8 cellular contexts compared by ENCODE assay signal in the genomic region with DNA sequence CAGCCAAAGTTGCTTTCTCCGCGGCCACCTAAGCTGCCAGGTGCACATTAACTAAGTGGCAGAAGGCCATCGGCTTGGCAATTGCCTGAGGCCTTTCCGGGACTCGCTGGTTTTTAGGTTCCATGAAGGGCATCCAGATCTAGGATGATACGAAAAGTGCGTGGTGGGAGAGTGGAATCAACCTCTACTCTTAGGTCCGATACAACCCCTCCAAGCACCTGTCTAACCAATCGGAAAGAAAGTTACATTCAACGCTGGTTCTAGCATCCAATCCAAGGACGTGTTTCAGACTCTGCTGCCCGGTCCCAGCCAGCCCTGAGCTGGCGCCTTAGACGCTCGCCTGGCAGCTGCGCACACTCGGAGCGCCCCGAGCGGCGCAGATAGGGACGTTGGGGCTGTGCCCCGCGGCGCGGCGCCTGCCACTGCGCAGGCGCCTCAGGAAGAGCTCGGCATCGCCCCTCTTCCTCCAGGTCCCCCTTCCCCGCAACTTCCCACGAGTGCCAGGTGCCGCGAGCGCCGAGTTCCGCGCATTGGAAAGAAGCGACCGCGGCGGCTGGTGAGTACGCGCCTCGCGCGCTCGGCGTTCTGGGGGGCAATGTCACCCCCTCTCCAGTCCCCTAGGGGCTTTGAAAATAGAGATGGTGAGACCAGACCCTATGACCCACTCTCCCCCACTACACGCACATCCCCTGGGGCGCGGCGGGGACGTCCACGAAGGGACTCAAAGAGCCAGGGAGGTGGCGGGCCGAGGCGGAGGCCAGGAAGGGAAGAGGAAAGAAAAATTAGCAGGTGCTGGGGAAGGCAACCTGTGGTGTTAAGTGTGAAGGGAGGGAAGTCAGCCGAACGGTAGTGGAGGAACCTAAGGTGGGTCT. TPM values are rescaled to one million over a fixed set of nuclear protein-coding genes. Genes with fewer than 3 reads are reported as not detected.
DNase-seq lines count a peak whose midpoint lies in the region; ATAC-seq, FAIRE-seq and TF ChIP-seq lines count a peak whose summit lies in the region.

A gene with protein sequence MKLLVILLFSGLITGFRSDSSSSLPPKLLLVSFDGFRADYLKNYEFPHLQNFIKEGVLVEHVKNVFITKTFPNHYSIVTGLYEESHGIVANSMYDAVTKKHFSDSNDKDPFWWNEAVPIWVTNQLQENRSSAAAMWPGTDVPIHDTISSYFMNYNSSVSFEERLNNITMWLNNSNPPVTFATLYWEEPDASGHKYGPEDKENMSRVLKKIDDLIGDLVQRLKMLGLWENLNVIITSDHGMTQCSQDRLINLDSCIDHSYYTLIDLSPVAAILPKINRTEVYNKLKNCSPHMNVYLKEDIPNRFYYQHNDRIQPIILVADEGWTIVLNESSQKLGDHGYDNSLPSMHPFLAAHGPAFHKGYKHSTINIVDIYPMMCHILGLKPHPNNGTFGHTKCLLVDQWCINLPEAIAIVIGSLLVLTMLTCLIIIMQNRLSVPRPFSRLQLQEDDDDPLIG (plus strand): TSS at position 356 of the 872 bp plus-strand sequence. CDS start 9,595 bp downstream, outside the sequence.

- H3K4me3 Mint-ChIP-seq in IgD-negative memory B cell (peak within 1 kb of the TSS; percentile 91 to 99 (median 96)), nephron progenitor cell (peak within 1 kb of the TSS; percentile 91)
- H3K4me3 Mint-ChIP-seq in stimulated activated naive CD8-positive, alpha-beta T cell treated with anti-CD3 and anti-CD28 coated beads, Interleukin-15, Interleukin-2, amounts not matched to agents 100 ng/mL and 50 ng/mL, for 24 hours: peak within 1 kb of the TSS; percentile 98

- TF ChIP-seq CTCF in fibroblast of villous mesenchyme (IDR thresholded peaks at IDR 0.05; ENCODE audit: insufficient read depth, low read depth, low read length): no peak
- TF ChIP-seq CTCF in nephron progenitor cell (IDR thresholded peaks at IDR 0.05): no peak

- H3K9me3 Mint-ChIP-seq in IgD-negative memory B cell (no peaks in the 10 kb centered on the region), nephron progenitor cell (peaks cover 8% of the 10 kb centered on the region)
- no peaks in the 10 kb centered on the region for H3K9me3 Mint-ChIP-seq in stimulated activated naive CD8-positive, alpha-beta T cell treated with anti-CD3 and anti-CD28 coated beads, Interleukin-15, Interleukin-2, amounts not matched to agents 100 ng/mL and 50 ng/mL, for 24 hours

- H3K36me3 Mint-ChIP-seq in IgD-negative memory B cell (peaks cover 3% of the 10 kb centered on the region), nephron progenitor cell (ENCODE audit: low read depth) (no peaks in the 10 kb centered on the region)
- no peaks in the 10 kb centered on the region for H3K36me3 Mint-ChIP-seq in stimulated activated naive CD8-positive, alpha-beta T cell treated with anti-CD3 and anti-CD28 coated beads, Interleukin-15, Interleukin-2, amounts not matched to agents 100 ng/mL and 50 ng/mL, for 24 hours (ENCODE audit: low read depth)

- no peak for FAIRE-seq in RCC 7860 (lab: Jason Lieb, UNC)

- H3K4me1 Mint-ChIP-seq in IgD-negative memory B cell (peaks cover 16 to 34% (median 33%) of the 10 kb centered on the region in 3 donors), nephron progenitor cell (peaks cover 11% of the 10 kb centered on the region)
- H3K4me1 Mint-ChIP-seq in stimulated activated naive CD8-positive, alpha-beta T cell treated with anti-CD3 and anti-CD28 coated beads, Interleukin-15, Interleukin-2, amounts not matched to agents 100 ng/mL and 50 ng/mL, for 24 hours (ENCODE audit: low read depth): peaks cover 57% of the 10 kb centered on the region

- peak within 1 kb of the TSS; percentile 49 for H3K4me3 ChIP-seq in fibroblast of villous mesenchyme (ENCODE audit: low read depth, low read length)

- H3K27me3 Mint-ChIP-seq in IgD-negative memory B cell (no peaks in the 10 kb centered on the region), nephron progenitor cell (ENCODE audit: low read depth, poor library complexity) (peaks cover 51% of the 10 kb centered on the region)
- no peaks in the 10 kb centered on the region for H3K27me3 Mint-ChIP-seq in stimulated activated naive CD8-positive, alpha-beta T cell treated with anti-CD3 and anti-CD28 coated beads, Interleukin-15, Interleukin-2, amounts not matched to agents 100 ng/mL and 50 ng/mL, for 24 hours

- ATAC-seq in GM21526 (IDR thresholded peaks at IDR 0.05; ENCODE audit: low FRiP score, unreplicated experiment): peak; percentile 97

- DNase-seq in DMS114 treated with DMSO at 0.1 percent for 48 hours (lab: John Stamatoyannopoulos, UW; ENCODE audit: unreplicated experiment): peak; percentile 99
- DNase-seq in RCC 7860 (ENCODE audit: low spot score): peak; percentile 57
- DNase-seq in activated T-helper 9 cell treated with anti-CD3 and anti-CD28 coated beads, Interleukin-2, amount 50 U/mL, for 16 hours (ENCODE audit: low read depth): peak; percentile 78
- peak; percentile 53 for DNase-seq in fibroblast of villous mesenchyme (ENCODE audit: low read depth)
- peak; percentile 83 for DNase-seq in nephron progenitor cell

- H3K27ac Mint-ChIP-seq in IgD-negative memory B cell (peak within 1 kb of the TSS; percentile 22 to 96 (median 91)), nephron progenitor cell (no peak within 1 kb of the TSS)
- H3K27ac Mint-ChIP-seq in stimulated activated naive CD8-positive, alpha-beta T cell treated with anti-CD3 and anti-CD28 coated beads, Interleukin-15, Interleukin-2, amounts not matched to agents 100 ng/mL and 50 ng/mL, for 24 hours: peak within 1 kb of the TSS; percentile 89

RNA-seq across cellular contexts. Expression of the gene that starts here (rescaled TPM):
- 4.4 TPM for polyA plus RNA-seq in IgD-negative memory B cell
- 0.32 and 2.2 TPM in 2 replicates for total RNA-seq in fibroblast of villous mesenchyme

Comparison
In these comparisons a context has a peak if more than half of its experiments do, and no peak if none do; other contexts are left out.
1. Peak in every context shown above with its lines: DNase-seq, ATAC-seq and H3K4me3 ChIP-seq.